ENCODE assay signal across 1 cellular context in genomic region chr17:16921451-16921850, GRCh38.
TF ChIP-seq lines count a peak whose summit lies in the region.
"Not testable (repeated sequence)": the region's sequence is repeated elsewhere in the genome, so short reads cannot be mapped to it uniquely, and the experiment has no call there.

No MANE protein-coding gene starts in this region.

TF ChIP-seq in K562, 482 proteins besides CTCF, POLR2A, EP300 and RAD21:
- TF ChIP-seq NR4A1 (CRISPR knock-in tag; IDR thresholded peaks at IDR 0.05) = not testable (repeated sequence)
- 0 out of 2 replicates have a peak, but pooled peaks have one; percentile 38 for TF ChIP-seq NR4A1 (tag; IDR thresholded peaks at IDR 0.05)
